17 cellular contexts compared by ENCODE assay signal in genomic region chr18:11987527-11987926, GRCh38. TPM values are rescaled to one million over a fixed set of nuclear protein-coding genes. Genes with fewer than 3 reads are reported as not detected.
DNase-seq lines count a peak whose midpoint lies in the region; ATAC-seq and TF ChIP-seq lines count a peak whose summit lies in the region.
"Had no signal": no experiment of that assay in that cellular context is flagged by ENCODE, and none has a peak within 500 bp of the region (broad histone marks: within the 10 kb centered on the region; RNA-seq: fewer than 3 reads in every experiment).

No MANE protein-coding gene starts in this region.

- no peaks in the 10 kb centered on the region for H3K36me3 ChIP-seq in naive thymus-derived CD4-positive, alpha-beta T cell (ENCODE audit: control insufficient read depth in 2 of 3, insufficient read depth in 3 of 3, low read length in 3 of 3)
- H3K36me3 ChIP-seq: breast epithelium had no signal

- no peaks in the 10 kb centered on the region for H3K9me3 ChIP-seq in naive thymus-derived CD4-positive, alpha-beta T cell (ENCODE audit: control insufficient read depth in 2 of 3, low read length in 3 of 3)
- H3K9me3 ChIP-seq: breast epithelium had no signal

- no peak for TF ChIP-seq CTCF in endothelial cell (IDR thresholded peaks at IDR 0.05; ENCODE audit: unreplicated experiment)

- H3K27ac Mint-ChIP-seq in naive thymus-derived CD4-positive, alpha-beta T cell, result no peak overlapping the region
- no peak overlapping the region for H3K27ac Mint-ChIP-seq in endothelial cell (ENCODE audit: unreplicated experiment)
- H3K27ac Mint-ChIP-seq: activated CD4-positive, alpha-beta memory T cell treated with anti-CD3 and anti-CD28 coated beads for 36 hours; activated naive CD4-positive, alpha-beta T cell treated with anti-CD3 and anti-CD28 coated beads for 36 hours; stimulated activated memory B cell treated with anti-CD40 and anti-IgM and Interleukin-4, amounts not matched to agents 10 μg/mL and 1 μg/mL and 100 μg/mL, for 72 hours; T-helper 17 cell had no signal

- H3K4me1 ChIP-seq in naive thymus-derived CD4-positive, alpha-beta T cell (ENCODE audit: control insufficient read depth in 2 of 2, insufficient read depth in 2 of 2, low read length in 2 of 2), result no peaks in the 10 kb centered on the region

- POLR2A ChIA-PET in naive thymus-derived CD4-positive, alpha-beta T cell (lab: Charles Lee), result no interaction called here

- H3K36me3 Mint-ChIP-seq in naive thymus-derived CD4-positive, alpha-beta T cell, result peaks cover 0 to 3% (median 0%) of the 10 kb centered on the region in 5 donors
- H3K36me3 Mint-ChIP-seq in endothelial cell (ENCODE audit: low read depth, unreplicated experiment), result no peaks in the 10 kb centered on the region
- H3K36me3 Mint-ChIP-seq: activated CD4-positive, alpha-beta memory T cell treated with anti-CD3 and anti-CD28 coated beads for 36 hours; stimulated activated memory B cell treated with anti-CD40 and anti-IgM and Interleukin-4, amounts not matched to agents 10 μg/mL and 1 μg/mL and 100 μg/mL, for 72 hours had no signal

- peak; percentile 72 for ATAC-seq in naive thymus-derived CD4-positive, alpha-beta T cell
- ATAC-seq in GM21528 (IDR thresholded peaks at IDR 0.05; ENCODE audit: low FRiP score, unreplicated experiment), result no peak
- ATAC-seq: stimulated activated memory B cell treated with anti-CD40 and anti-IgM and Interleukin-4, amounts not matched to agents 10 μg/mL and 1 μg/mL and 100 μg/mL, for 72 hours; T-helper 17 cell had no signal

- H3K4me1 Mint-ChIP-seq in naive thymus-derived CD4-positive, alpha-beta T cell, result peaks cover 0 to 8% (median under 1%) of the 10 kb centered on the region in 7 donors
- H3K4me1 Mint-ChIP-seq in endothelial cell (ENCODE audit: unreplicated experiment), result peaks cover 19% of the 10 kb centered on the region

- H3K4me3 Mint-ChIP-seq in naive thymus-derived CD4-positive, alpha-beta T cell, result no peak overlapping the region
- H3K4me3 Mint-ChIP-seq in endothelial cell (ENCODE audit: unreplicated experiment), result no peak overlapping the region
- H3K4me3 Mint-ChIP-seq: activated CD4-positive, alpha-beta memory T cell treated with anti-CD3 and anti-CD28 coated beads for 36 hours; activated naive CD4-positive, alpha-beta T cell treated with anti-CD3 and anti-CD28 coated beads for 36 hours; stimulated activated memory B cell treated with anti-CD40 and anti-IgM and Interleukin-4, amounts not matched to agents 10 μg/mL and 1 μg/mL and 100 μg/mL, for 72 hours; T-helper 17 cell had no signal

- no peak overlapping the region for H3K4me3 ChIP-seq in naive thymus-derived CD4-positive, alpha-beta T cell (ENCODE audit: low read length)
- H3K4me3 ChIP-seq: breast epithelium had no signal

- H3K27me3 Mint-ChIP-seq in naive thymus-derived CD4-positive, alpha-beta T cell, result peaks cover 0 to 8% (median 0%) of the 10 kb centered on the region in 5 donors
- peaks cover 11% of the 10 kb centered on the region for H3K27me3 Mint-ChIP-seq in endothelial cell (ENCODE audit: unreplicated experiment)
- H3K27me3 Mint-ChIP-seq: stimulated activated memory B cell treated with anti-CD40 and anti-IgM and Interleukin-4, amounts not matched to agents 10 μg/mL and 1 μg/mL and 100 μg/mL, for 72 hours; T-helper 17 cell had no signal

- no peaks in the 10 kb centered on the region for H3K27me3 ChIP-seq in naive thymus-derived CD4-positive, alpha-beta T cell (ENCODE audit: control insufficient read depth in 2 of 2, insufficient read depth in 2 of 2, low read length in 2 of 2)
- H3K27me3 ChIP-seq: breast epithelium had no signal

- intact Hi-C loops in naive thymus-derived CD4-positive, alpha-beta T cell (cut with micrococcal nuclease), result loop anchor here in 1 of 2 donors (10.0 kb wide), 1 partner anchor 1387 kb away; no protein-coding TSS in a partner anchor

- CTCF ChIA-PET in naive thymus-derived CD4-positive, alpha-beta T cell (lab: Charles Lee), result no interaction called here

- DNase-seq in CD1c-positive myeloid dendritic cell (ENCODE audit: extremely low spot score) (peak; percentile 67), NOMO-1 treated with DMSO at 0.1 percent for 48 hours (lab: John Stamatoyannopoulos, UW; ENCODE audit: unreplicated experiment) (peak; percentile 69), fibroblast of gingiva (ENCODE audit: low read depth) (peak; percentile 77), endothelial cell (ENCODE audit: low spot score) (no peak), Ammon's horn (ENCODE audit: low spot score) (no peak), SHP77 treated with DMSO at 0.1 percent for 48 hours (lab: John Stamatoyannopoulos, UW) (no peak)
- no peak for DNase-seq in naive thymus-derived CD4-positive, alpha-beta T cell
- DNase-seq: activated CD4-positive, alpha-beta memory T cell treated with anti-CD3 and anti-CD28 coated beads for 36 hours; activated naive CD4-positive, alpha-beta T cell treated with anti-CD3 and anti-CD28 coated beads for 36 hours; DMS79 treated with DMSO at 0.1 percent for 48 hours; midbrain; NCI-H2029; stimulated activated CD4-positive, alpha-beta T cell treated with anti-CD3 and anti-CD28 coated beads, Interleukin-4, amount 100 ng/mL, for 1 hour; T-helper 17 cell had no signal

- H3K27ac ChIP-seq in naive thymus-derived CD4-positive, alpha-beta T cell (ENCODE audit: low read depth, low read length), result no peak overlapping the region
- H3K27ac ChIP-seq: breast epithelium had no signal

- no peaks in the 10 kb centered on the region for H3K9me3 Mint-ChIP-seq in naive thymus-derived CD4-positive, alpha-beta T cell
- H3K9me3 Mint-ChIP-seq in endothelial cell (ENCODE audit: unreplicated experiment), result no peaks in the 10 kb centered on the region
- H3K9me3 Mint-ChIP-seq: activated CD4-positive, alpha-beta memory T cell treated with anti-CD3 and anti-CD28 coated beads for 36 hours; activated naive CD4-positive, alpha-beta T cell treated with anti-CD3 and anti-CD28 coated beads for 36 hours; stimulated activated memory B cell treated with anti-CD40 and anti-IgM and Interleukin-4, amounts not matched to agents 10 μg/mL and 1 μg/mL and 100 μg/mL, for 72 hours had no signal

RNA-seq across cellular contexts. Expression of gene IMPA2, which starts 6.2 kb away (rescaled TPM):
- 10 to 100 TPM in 2 of 5 experiments, 1 to 10 TPM in 3; 4.9 to 27.8 (median 6.5) TPM for total RNA-seq in naive thymus-derived CD4-positive, alpha-beta T cell
- 1 to 10 TPM; 7.8 to 8.9 TPM for polyA plus RNA-seq in naive thymus-derived CD4-positive, alpha-beta T cell
- total RNA-seq in endothelial cell (ENCODE audit: unreplicated experiment), result 24.1 TPM

Comparison
In these comparisons a context has a peak if more than half of its experiments do, and no peak if none do; other contexts are left out.
1. DNase-seq: peak in CD1c-positive myeloid dendritic cell (single experiment), NOMO-1 treated with DMSO at 0.1 percent for 48 hours (single experiment) and fibroblast of gingiva (single experiment); none in naive thymus-derived CD4-positive, alpha-beta T cell (0 of 9), endothelial cell (single experiment), Ammon's horn (single experiment) and SHP77 treated with DMSO at 0.1 percent for 48 hours (single experiment).